Comparison of ENCODE assay signal across 2 cellular contexts in genomic region chr10:75342397-75342796, GRCh38.
TF ChIP-seq lines count a peak whose summit lies in the region.

No MANE protein-coding gene starts in this region.

TF ChIP-seq in GM23338, 12 proteins besides CTCF, POLR2A, EP300 and RAD21:
- TF ChIP-seq EZH2phosphoT487 (IDR thresholded peaks at IDR 0.05; ENCODE audit: unreplicated experiment) (no peak), CREB1 (CRISPR knock-in tag; IDR thresholded peaks at IDR 0.05; ENCODE audit: low read depth) (no peak), ETS1 (IDR thresholded peaks at IDR 0.05) (no peak), REST (IDR thresholded peaks at IDR 0.05; ENCODE audit: unreplicated experiment) (no peak), EZH2 (IDR thresholded peaks at IDR 0.05; ENCODE audit: low read depth, unreplicated experiment) (no peak), POLR2AphosphoS5 (IDR thresholded peaks at IDR 0.05; ENCODE audit: low read depth) (no peak), ZNF114 (CRISPR knock-in tag; IDR thresholded peaks at IDR 0.05) (no peak), ZNF331 (CRISPR knock-in tag; IDR thresholded peaks at IDR 0.05; ENCODE audit: low read depth) (no peak), NANOG (IDR thresholded peaks at IDR 0.05; ENCODE audit: borderline replicate concordance) (no peak), ZNF462 (CRISPR knock-in tag; IDR thresholded peaks at IDR 0.05) (no peak), JUNB (IDR thresholded peaks at IDR 0.05; ENCODE audit: unreplicated experiment) (no peak), STAT1 (IDR thresholded peaks at IDR 0.05; ENCODE audit: unreplicated experiment) (no peak)

TF ChIP-seq in H1, 55 proteins besides CTCF, POLR2A, EP300 and RAD21:
- TF ChIP-seq SIX5 (IDR thresholded peaks at IDR 0.05; ENCODE audit: low read depth, low read length), result no peak
- TF ChIP-seq CTBP2 (IDR thresholded peaks at IDR 0.05; ENCODE audit: borderline replicate concordance, insufficient read depth, insufficient read length, low read length), result no peak
- TF ChIP-seq SIRT6 (IDR thresholded peaks at IDR 0.05; ENCODE audit: low read length), result no peak
- no peak for TF ChIP-seq ASH2L (IDR thresholded peaks at IDR 0.05; ENCODE audit: low read length)
- TF ChIP-seq CHD1 (IDR thresholded peaks at IDR 0.05; ENCODE audit: low read depth, low read length), result no peak
- no peak for TF ChIP-seq JUND (IDR thresholded peaks at IDR 0.05; ENCODE audit: low read length)
- TF ChIP-seq SRF (IDR thresholded peaks at IDR 0.05; ENCODE audit: low read depth, low read length), result no peak
- no peak for TF ChIP-seq SP2 (IDR thresholded peaks at IDR 0.05; ENCODE audit: low read length)
- no peak for TF ChIP-seq YY1 (IDR thresholded peaks at IDR 0.05; ENCODE audit: low read depth, low read length)
- TF ChIP-seq TEAD4 (IDR thresholded peaks at IDR 0.05; ENCODE audit: low read depth, low read length), result no peak
- no peak for TF ChIP-seq ATF3 (IDR thresholded peaks at IDR 0.05; ENCODE audit: insufficient read depth, low read depth, low read length)
- no peak for TF ChIP-seq RFX5 (IDR thresholded peaks at IDR 0.05; ENCODE audit: borderline replicate concordance, low read depth, low read length)
TF ChIP-seq in H1: peak in this region for 0.
